ENCODE assay signal across 9 cellular contexts in the genomic region with DNA sequence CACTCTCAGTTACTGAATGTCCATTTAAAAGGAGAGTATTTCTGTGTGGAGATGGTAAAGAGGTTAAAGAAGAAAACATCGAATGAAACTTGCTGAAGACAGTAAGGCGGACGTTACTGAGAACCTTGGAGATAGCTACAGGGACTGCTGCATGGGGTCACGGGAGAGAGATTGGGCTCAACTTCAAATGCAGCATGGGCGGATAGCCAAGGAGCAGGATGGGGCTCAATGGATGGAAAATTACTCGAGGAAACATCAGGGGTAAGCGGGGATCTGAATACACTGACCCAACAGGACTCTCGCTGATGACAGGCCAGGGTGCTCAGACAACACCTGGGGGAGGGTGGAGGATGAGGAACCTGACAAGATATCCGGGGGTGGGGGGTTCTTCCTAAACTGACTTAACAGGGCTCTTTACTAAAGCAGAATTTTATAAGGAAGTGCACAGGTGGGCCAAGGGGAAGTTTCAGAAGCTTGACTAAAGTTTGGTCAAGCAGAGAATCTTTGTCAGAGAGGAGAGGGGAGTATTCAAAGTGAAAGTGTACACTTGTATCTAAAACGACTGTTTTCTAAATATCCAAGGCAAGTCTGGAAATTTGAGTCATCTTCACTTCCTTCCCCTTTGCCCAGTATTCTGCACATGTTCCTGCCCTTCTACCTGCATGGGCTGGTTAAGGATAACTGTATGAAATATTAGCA. TPM values are rescaled to one million over a fixed set of nuclear protein-coding genes. Genes with fewer than 3 reads are reported as not detected.
DNase-seq lines count a peak whose midpoint lies in the region; ATAC-seq, FAIRE-seq and TF ChIP-seq lines count a peak whose summit lies in the region.
"Had no signal": no experiment of that assay in that cellular context is flagged by ENCODE, and none has a peak within 500 bp of the region (broad histone marks: within the 10 kb centered on the region; RNA-seq: fewer than 3 reads in every experiment).

No MANE protein-coding gene starts in this region.

- peaks cover 3% of the 10 kb centered on the region for H3K27me3 Mint-ChIP-seq in activated T-helper 17 cell treated with anti-CD3 and anti-CD28 coated beads, Interleukin-2, amount 50 U/mL, for 72 hours
- H3K27me3 Mint-ChIP-seq in stimulated activated naive CD8-positive, alpha-beta T cell treated with anti-CD3 and anti-CD28 coated beads, Interleukin-15, amount 100 ng/mL, for 72 hours = no peaks in the 10 kb centered on the region
- H3K27me3 Mint-ChIP-seq: activated naive CD8-positive, alpha-beta T cell had no signal

- no peaks in the 10 kb centered on the region for H3K36me3 Mint-ChIP-seq in activated T-helper 17 cell treated with anti-CD3 and anti-CD28 coated beads, Interleukin-2, amount 50 U/mL, for 72 hours (ENCODE audit: low read depth)
- H3K36me3 Mint-ChIP-seq: activated naive CD8-positive, alpha-beta T cell had no signal

- no peaks in the 10 kb centered on the region for H3K9me3 Mint-ChIP-seq in activated T-helper 17 cell treated with anti-CD3 and anti-CD28 coated beads, Interleukin-2, amount 50 U/mL, for 72 hours
- no peaks in the 10 kb centered on the region for H3K9me3 Mint-ChIP-seq in stimulated activated naive CD8-positive, alpha-beta T cell treated with anti-CD3 and anti-CD28 coated beads, Interleukin-15, amount 100 ng/mL, for 72 hours

- DNase-seq in CD1c-positive myeloid dendritic cell (ENCODE audit: extremely low spot score) = peak; percentile 25
- peak; percentile 34 for DNase-seq in GM19240 (ENCODE audit: insufficient read length, low spot score)
- peak in 1 of 2 donors; percentile 5 for DNase-seq in stimulated activated naive CD8-positive, alpha-beta T cell treated with anti-CD3 and anti-CD28 coated beads, Interleukin-15, amount 100 ng/mL, for 72 hours
- no peak for DNase-seq in posterior vena cava (ENCODE audit: low spot score)
- no peak for DNase-seq in lower leg skin (ENCODE audit: low spot score in 2 of 2)
- no peak for DNase-seq in frontal cortex (ENCODE audit: low spot score in 2 of 2)

- WGBS in lower leg skin, 2 donors = 56 to 57% methylated on average over 10 of the region's 10 CpGs

- H3K4me1 Mint-ChIP-seq in activated T-helper 17 cell treated with anti-CD3 and anti-CD28 coated beads, Interleukin-2, amount 50 U/mL, for 72 hours = peaks cover 27% of the 10 kb centered on the region
- H3K4me1 Mint-ChIP-seq in stimulated activated naive CD8-positive, alpha-beta T cell treated with anti-CD3 and anti-CD28 coated beads, Interleukin-15, amount 100 ng/mL, for 72 hours = peaks cover 36% of the 10 kb centered on the region

- ATAC-seq in HG03135 (IDR thresholded peaks at IDR 0.05; ENCODE audit: unreplicated experiment) = peak; percentile 79
- peak; percentile 69 for ATAC-seq in activated T-helper 17 cell treated with anti-CD3 and anti-CD28 coated beads, Interleukin-2, amount 50 U/mL, for 72 hours (replicated peaks)
- ATAC-seq in stimulated activated naive CD8-positive, alpha-beta T cell treated with anti-CD3 and anti-CD28 coated beads, Interleukin-15, amount 100 ng/mL, for 72 hours = peak; percentile 62

- intact Hi-C loops in posterior vena cava (cut with DNase I) = loop anchor here in 1 of 2 donors (5.0 to 10.0 kb wide), 3 partner anchors 169 to 536 kb away; partner anchors contain the start of genes HECA and REPS1
- intact Hi-C loops in lower leg skin (cut with DNase I; ENCODE audit: low total_unique reads) = loop anchor here (10.0 kb wide), 1 partner anchor 536 kb away; no protein-coding TSS in a partner anchor

- TF ChIP-seq CTCF in lower leg skin (IDR thresholded peaks at IDR 0.05) = no peak

- FAIRE-seq in frontal cortex (lab: Jason Lieb, UNC) = no peak

- H3K4me3 Mint-ChIP-seq in activated T-helper 17 cell treated with anti-CD3 and anti-CD28 coated beads, Interleukin-2, amount 50 U/mL, for 72 hours = peak overlapping the region; percentile 52
- peak overlapping the region; percentile 50 to 59 for H3K4me3 Mint-ChIP-seq in stimulated activated naive CD8-positive, alpha-beta T cell treated with anti-CD3 and anti-CD28 coated beads, Interleukin-15, amount 100 ng/mL, for 72 hours
- H3K4me3 Mint-ChIP-seq: activated naive CD8-positive, alpha-beta T cell had no signal

- no peak overlapping the region for H3K4me3 ChIP-seq in lower leg skin (ENCODE audit: low read depth, poor library complexity, severe bottlenecking)

- H3K27ac Mint-ChIP-seq in activated T-helper 17 cell treated with anti-CD3 and anti-CD28 coated beads, Interleukin-2, amount 50 U/mL, for 72 hours = peak overlapping the region; percentile 83
- peak overlapping the region; percentile 1 to 89 for H3K27ac Mint-ChIP-seq in stimulated activated naive CD8-positive, alpha-beta T cell treated with anti-CD3 and anti-CD28 coated beads, Interleukin-15, amount 100 ng/mL, for 72 hours
- H3K27ac Mint-ChIP-seq: activated naive CD8-positive, alpha-beta T cell had no signal

- TF ChIP-seq POLR2A in lower leg skin (IDR thresholded peaks at IDR 0.05) = no peak

RNA-seq across cellular contexts. Expression of gene ECT2L, which starts 22.8 kb away (rescaled TPM):
- under 1 TPM in 1 of 2 donors, not detected in 1; 0.11 TPM for total RNA-seq in activated T-helper 17 cell treated with anti-CD3 and anti-CD28 coated beads, Interleukin-2, amount 50 U/mL, for 72 hours
- total RNA-seq in posterior vena cava (under 1 TPM in 1 of 2 donors, not detected in 1; 0.33 TPM), lower leg skin (under 1 TPM in 3 of 4 donors, not detected in 1; 0.08 to 0.26 (median 0.10) TPM), frontal cortex (0.82 TPM)

RNA-seq across cellular contexts. Expression of gene CCDC28A, which starts 45.1 kb away (rescaled TPM):
- total RNA-seq in activated T-helper 17 cell treated with anti-CD3 and anti-CD28 coated beads, Interleukin-2, amount 50 U/mL, for 72 hours = 10 to 100 TPM; 16.8 to 28.2 TPM
- 1 to 10 TPM; 6.8 to 9.6 TPM for total RNA-seq in posterior vena cava
- 10 to 100 TPM; 16.5 to 23.4 (median 20.6) TPM for total RNA-seq in lower leg skin
- total RNA-seq in frontal cortex = 8.6 TPM

Comparison
In these comparisons a context has a peak if more than half of its experiments do, and no peak if none do; other contexts are left out.
1. DNase-seq: peak in CD1c-positive myeloid dendritic cell (single experiment) and GM19240 (single experiment); none in posterior vena cava (single experiment), lower leg skin (0 of 2) and frontal cortex (0 of 2).
2. Peak in every context shown above with its lines, with median percentiles within 50 percentile points of each other: ATAC-seq.